In genomic region chr3:146547235-146547835, GRCh38 we compare ENCODE assay signal across 18 cellular contexts. TPM values are rescaled to one million over a fixed set of nuclear protein-coding genes. Genes with fewer than 3 reads are reported as not detected.
DNase-seq lines count a peak whose midpoint lies in the region; ATAC-seq and TF ChIP-seq lines count a peak whose summit lies in the region.
"Had no signal": no experiment of that assay in that cellular context is flagged by ENCODE, and none has a peak within 500 bp of the region (broad histone marks: within the 10 kb centered on the region; RNA-seq: fewer than 3 reads in every experiment).

No MANE protein-coding gene starts in this region.

- no peaks in the 10 kb centered on the region for H3K9me3 Mint-ChIP-seq in activated T-cell treated with anti-CD3 and anti-CD28 coated beads, Interleukin-2, amount 50 U/mL, for 72 hours
- H3K9me3 Mint-ChIP-seq in Calu3 (ENCODE audit: low read depth, unreplicated experiment) (no peaks in the 10 kb centered on the region), immature natural killer cell (no peaks in the 10 kb centered on the region)
- H3K9me3 Mint-ChIP-seq: CD4-positive, CD25-positive, alpha-beta regulatory T cell had no signal

- H3F3A ChIP-seq in MM.1S (ENCODE audit: insufficient read depth, low read length) = peaks cover 35% of the 10 kb centered on the region

- no peaks in the 10 kb centered on the region for H4K20me1 ChIP-seq in MM.1S (ENCODE audit: insufficient read depth, low read length)

- H3K36me3 Mint-ChIP-seq in activated T-cell treated with anti-CD3 and anti-CD28 coated beads, Interleukin-2, amount 50 U/mL, for 72 hours (ENCODE audit: insufficient read depth in 2 of 2) = peaks cover 0 to 1% of the 10 kb centered on the region in 2 donors
- H3K36me3 Mint-ChIP-seq in Calu3 (ENCODE audit: insufficient read depth, unreplicated experiment) = peaks cover 44% of the 10 kb centered on the region
- no peaks in the 10 kb centered on the region for H3K36me3 Mint-ChIP-seq in immature natural killer cell
- H3K36me3 Mint-ChIP-seq: CD4-positive, CD25-positive, alpha-beta regulatory T cell had no signal

- intact Hi-C loops in Calu3 (cut with micrococcal nuclease; ENCODE audit: unreplicated experiment) (loop anchor here (2.0 kb wide), 1 partner anchor 29 kb away; no protein-coding TSS in a partner anchor), ovary (cut with DNase I) (loop anchor here in 1 of 4 donors (10.0 kb wide), 1 partner anchor 293 kb away; the partner anchor contains the start of gene PLSCR4)

- TF ChIP-seq CTCF in Calu3 (IDR thresholded peaks at IDR 0.05; ENCODE audit: unreplicated experiment) (no peak), MM.1S (IDR thresholded peaks at IDR 0.05; ENCODE audit: low read length) (no peak), ovary (IDR thresholded peaks at IDR 0.05) (no peak)

- no peaks in the 10 kb centered on the region for H3K9me3 ChIP-seq in MM.1S (replicated peaks; ENCODE audit: insufficient read depth, low read length)
- no peaks in the 10 kb centered on the region for H3K9me3 ChIP-seq in ovary

- TF ChIP-seq EP300 in ovary (IDR thresholded peaks at IDR 0.05) = no peak

- BruUV-seq in Calu3 (replicated peaks; lab: Mats Ljungman, UMichigan) = no TSS peak

- CTCF ChIA-PET in Calu3 (lab: Charles Lee) = interaction anchor here (1.2 kb wide), 1 partner anchor 8 kb away, joined by 3 read pairs; no protein-coding TSS in a partner anchor

- peak overlapping the region; percentile 66 for H3K27ac Mint-ChIP-seq in activated T-cell treated with anti-CD3 and anti-CD28 coated beads, Interleukin-2, amount 50 U/mL, for 72 hours
- H3K27ac Mint-ChIP-seq in Calu3 (ENCODE audit: unreplicated experiment) (peak overlapping the region; percentile 91), immature natural killer cell (peak overlapping the region in 5 of 6 donors; percentile 37 to 63 (median 59))

- peak in 1 of 2 donors; percentile 29 for ATAC-seq in activated T-cell treated with anti-CD3 and anti-CD28 coated beads, Interleukin-2, amount 50 U/mL, for 72 hours (replicated peaks in 1 of 2)
- ATAC-seq: PC-3 had no signal

- DNase-seq in activated T-cell treated with anti-CD3 and anti-CD28 coated beads, Interleukin-2, amount 50 U/mL, for 72 hours = no peak
- no peak for DNase-seq in activated T-cell treated with anti-CD3 and anti-CD28 coated beads, Interleukin-2, amount 50 U/mL, for 48 hours
- DNase-seq in Calu3 (no peak), MM.1S (peak; percentile 55), immature natural killer cell (peak in 1 of 3 donors; percentile 15), ovary (no peak), globus pallidus (ENCODE audit: low spot score) (no peak)
- DNase-seq: AML-193; CD4-positive, CD25-positive, alpha-beta regulatory T cell; DMS79 treated with DMSO at 0.1 percent for 48 hours; GDM1; KBM-7; NCI-H1092 treated with DMSO at 0.1 percent for 48 hours; NCI-H1694; NCI-H69 had no signal

- no peak overlapping the region for H2AFZ ChIP-seq in MM.1S (ENCODE audit: low read length)

- TF ChIP-seq POLR2A in ovary (IDR thresholded peaks at IDR 0.05) = no peak

- H3K4me3 Mint-ChIP-seq in activated T-cell treated with anti-CD3 and anti-CD28 coated beads, Interleukin-2, amount 50 U/mL, for 72 hours = peak overlapping the region in 1 of 2 donors; percentile 63
- H3K4me3 Mint-ChIP-seq in Calu3 (ENCODE audit: low read depth, unreplicated experiment) = peak overlapping the region; percentile 6
- peak overlapping the region in 2 of 5 donors; percentile 14 to 42 for H3K4me3 Mint-ChIP-seq in immature natural killer cell

- H3K4me1 Mint-ChIP-seq in activated T-cell treated with anti-CD3 and anti-CD28 coated beads, Interleukin-2, amount 50 U/mL, for 72 hours (ENCODE audit: low read depth) = peaks cover 67% of the 10 kb centered on the region
- peaks cover 53% of the 10 kb centered on the region for H3K4me1 Mint-ChIP-seq in Calu3 (ENCODE audit: low read depth, unreplicated experiment)
- peaks cover 33 to 58% of the 10 kb centered on the region in 2 donors for H3K4me1 Mint-ChIP-seq in immature natural killer cell

- peak overlapping the region; percentile 10 for H3K4me2 ChIP-seq in MM.1S (ENCODE audit: low read depth, low read length)

- H3K27me3 Mint-ChIP-seq in activated T-cell treated with anti-CD3 and anti-CD28 coated beads, Interleukin-2, amount 50 U/mL, for 72 hours (ENCODE audit: low read depth) = no peaks in the 10 kb centered on the region
- no peaks in the 10 kb centered on the region for H3K27me3 Mint-ChIP-seq in Calu3 (ENCODE audit: unreplicated experiment)
- H3K27me3 Mint-ChIP-seq in immature natural killer cell (ENCODE audit: low read depth in 3 of 3) = peaks cover 0 to 5% (median 2%) of the 10 kb centered on the region in 3 donors

- H3K9ac ChIP-seq in MM.1S (ENCODE audit: low read length) = no peak overlapping the region

- H3K36me3 ChIP-seq in MM.1S (replicated peaks; ENCODE audit: insufficient read depth, low read length) (no peaks in the 10 kb centered on the region), ovary (no peaks in the 10 kb centered on the region)

- peak overlapping the region; percentile 34; the same call in 1 of the 2 replicates for H3K27ac ChIP-seq in MM.1S (ENCODE audit: low read length)
- H3K27ac ChIP-seq in ovary = no peak overlapping the region
- H3K27ac ChIP-seq: HL-60 had no signal

- peaks cover 39% of the 10 kb centered on the region for H3K4me1 ChIP-seq in MM.1S (ENCODE audit: low read length)
- H3K4me1 ChIP-seq in ovary (ENCODE audit: insufficient read depth) = peaks cover 4% of the 10 kb centered on the region

- H3K27me3 ChIP-seq in MM.1S (replicated peaks; ENCODE audit: insufficient read depth, low read length) (no peaks in the 10 kb centered on the region), ovary (no peaks in the 10 kb centered on the region)

- no peaks in the 10 kb centered on the region for H3K9me2 ChIP-seq in MM.1S (replicated peaks; ENCODE audit: insufficient read depth, low read length)

- H3K4me3 ChIP-seq in MM.1S (ENCODE audit: low read length) (no peak overlapping the region), ovary (no peak overlapping the region)

- H3K79me2 ChIP-seq in MM.1S (ENCODE audit: low read length) = peaks cover 17% of the 10 kb centered on the region

RNA-seq across cellular contexts. Expression of gene PLSCR1, which starts 2.9 kb away (rescaled TPM):
- total RNA-seq in activated T-cell treated with anti-CD3 and anti-CD28 coated beads, Interleukin-2, amount 50 U/mL, for 72 hours = 10 to 100 TPM; 48.7 to 65.5 TPM
- total RNA-seq in Calu3 (2022) = 887 and 1,018 TPM in 2 replicates
- polyA plus RNA-seq in immature natural killer cell = 10 to 100 TPM; 52.8 to 67.8 (median 60.7) TPM
- 100 to 1,000 TPM in 5 of 7 donors, 10 to 100 TPM in 2; 74.4 to 156 (median 117) TPM for total RNA-seq in ovary
- polyA plus RNA-seq in ovary = 10 to 100 TPM; 56.6 to 63.9 TPM

RNA-seq across cellular contexts. Expression of gene PLSCR5, which starts 57.8 kb away (rescaled TPM):
- total RNA-seq in activated T-cell treated with anti-CD3 and anti-CD28 coated beads, Interleukin-2, amount 50 U/mL, for 72 hours = not detected
- total RNA-seq in Calu3 (2022) (not detected in 2 replicates), ovary (not detected)
- polyA plus RNA-seq in immature natural killer cell (not detected), ovary (not detected)
- total RNA-seq: CD4-positive, CD25-positive, alpha-beta regulatory T cell; MCF 10A; PC-3 had no signal
- polyA plus RNA-seq: CD4-positive, CD25-positive, alpha-beta regulatory T cell had no signal
